In genomic region chr22:30968924-30969531, GRCh38 we compare ENCODE assay signal across 1 cellular context.
TF ChIP-seq lines count a peak whose summit lies in the region.

Gene TUG1, plus strand, starts transcription at chr22:30969265.

TF ChIP-seq in HepG2, 621 proteins besides CTCF, POLR2A, EP300 and RAD21 (continued from another document and continues in another):
- TF ChIP-seq ZUFSP (CRISPR knock-in tag; IDR thresholded peaks at IDR 0.05; ENCODE audit: borderline replicate concordance) (no peak), SALL1 (CRISPR knock-in tag; IDR thresholded peaks at IDR 0.05) (peak; percentile 72), ZNF329 (CRISPR knock-in tag; IDR thresholded peaks at IDR 0.05; ENCODE audit: low read depth) (no peak; the same call in 1 of the 2 replicates), BORCS8-MEF2B (CRISPR knock-in tag; IDR thresholded peaks at IDR 0.05) (no peak), CENPX (CRISPR knock-in tag; IDR thresholded peaks at IDR 0.05) (no peak), NRL (CRISPR knock-in tag; IDR thresholded peaks at IDR 0.05; ENCODE audit: borderline replicate concordance) (no peak), ONECUT2 (CRISPR knock-in tag; IDR thresholded peaks at IDR 0.05) (no peak), ZNF121 (CRISPR knock-in tag; IDR thresholded peaks at IDR 0.05) (no peak), TEF (CRISPR knock-in tag; IDR thresholded peaks at IDR 0.05) (no peak), ZNF317 (CRISPR knock-in tag; IDR thresholded peaks at IDR 0.05) (peak; percentile 66; the same call in 1 of the 2 replicates), ADNP (CRISPR knock-in tag; IDR thresholded peaks at IDR 0.05) (no peak), PLSCR1 (CRISPR knock-in tag; IDR thresholded peaks at IDR 0.05; ENCODE audit: borderline replicate concordance) (no peak), ZBTB14 (CRISPR knock-in tag; IDR thresholded peaks at IDR 0.05) (peak; percentile 79), NR2C2 (CRISPR knock-in tag; IDR thresholded peaks at IDR 0.05; ENCODE audit: borderline replicate concordance) (peak; percentile 76), CBX1 (IDR thresholded peaks at IDR 0.05; ENCODE audit: low read depth) (peak; percentile 17), MAFF (IDR thresholded peaks at IDR 0.05; ENCODE audit: low read depth, low read length) (no peak), KDM6A (CRISPR knock-in tag; IDR thresholded peaks at IDR 0.05; ENCODE audit: low read depth) (no peak), ZBTB20 (CRISPR knock-in tag; IDR thresholded peaks at IDR 0.05; ENCODE audit: borderline replicate concordance, low read depth) (peak; percentile 17; the same call in 1 of the 2 replicates), PRPF4 (IDR thresholded peaks at IDR 0.05; ENCODE audit: low read depth, low read length, poor library complexity, severe bottlenecking) (no peak), ZNF709 (CRISPR knock-in tag; IDR thresholded peaks at IDR 0.05) (peak; percentile 79; the same call in 1 of the 2 replicates), ZNF501 (CRISPR knock-in tag; IDR thresholded peaks at IDR 0.05) (peak; percentile 9; the same call in 1 of the 2 replicates), RAD51 (IDR thresholded peaks at IDR 0.05; ENCODE audit: borderline replicate concordance) (peak; percentile 99), ZNF629 (CRISPR knock-in tag; conservative IDR thresholded peaks at IDR 0.05) (no peak), PHF8 (CRISPR knock-in tag; IDR thresholded peaks at IDR 0.05) (peak; percentile 82), YEATS4 (CRISPR knock-in tag; IDR thresholded peaks at IDR 0.05; ENCODE audit: borderline replicate concordance) (peak; percentile 85), DNMT1 (CRISPR knock-in tag; IDR thresholded peaks at IDR 0.05) (no peak), RFXAP (CRISPR knock-in tag; IDR thresholded peaks at IDR 0.05; ENCODE audit: borderline replicate concordance) (peak; percentile 52; the same call in 1 of the 2 replicates), SMC3 (IDR thresholded peaks at IDR 0.05; ENCODE audit: low read length) (no peak), ZNF354B (CRISPR knock-in tag; IDR thresholded peaks at IDR 0.05) (no peak), ZSCAN9 (CRISPR knock-in tag; IDR thresholded peaks at IDR 0.05; ENCODE audit: borderline replicate concordance) (peak; percentile 26; the same call in 1 of the 2 replicates), ZNF326 (CRISPR knock-in tag; IDR thresholded peaks at IDR 0.05; ENCODE audit: borderline replicate concordance) (no peak), NAIF1 (CRISPR knock-in tag; IDR thresholded peaks at IDR 0.05; ENCODE audit: borderline replicate concordance) (no peak), THYN1 (CRISPR knock-in tag; IDR thresholded peaks at IDR 0.05; ENCODE audit: borderline replicate concordance, low read depth) (no peak), SMAD1 (CRISPR knock-in tag; IDR thresholded peaks at IDR 0.05; ENCODE audit: borderline replicate concordance, low read depth) (no peak), JUN (CRISPR knock-in tag; IDR thresholded peaks at IDR 0.05) (no peak; the same call in 1 of the 2 replicates), ZNF773 (CRISPR knock-in tag; IDR thresholded peaks at IDR 0.05; ENCODE audit: borderline replicate concordance) (no peak; the same call in 1 of the 2 replicates), ZNF775 (CRISPR knock-in tag; IDR thresholded peaks at IDR 0.05; ENCODE audit: borderline replicate concordance) (no peak), ZNF124 (CRISPR knock-in tag; IDR thresholded peaks at IDR 0.05) (peak; percentile 24; the same call in 1 of the 2 replicates), TCF7L2 (IDR thresholded peaks at IDR 0.05; ENCODE audit: low read depth, low read length) (no peak), FOXK1 (CRISPR knock-in tag; IDR thresholded peaks at IDR 0.05; ENCODE audit: borderline replicate concordance, low read depth) (peak; percentile 81), ZNF33A (CRISPR knock-in tag; IDR thresholded peaks at IDR 0.05; ENCODE audit: borderline replicate concordance) (no peak), ZBTB7A (CRISPR knock-in tag; IDR thresholded peaks at IDR 0.05) (no peak), SRSF9 (IDR thresholded peaks at IDR 0.05; ENCODE audit: borderline replicate concordance, insufficient read depth, low read depth, low read length, poor library complexity, severe bottlenecking) (no peak), ZNF282 (IDR thresholded peaks at IDR 0.05; ENCODE audit: partially characterized antibody) (no peak), ZNF652 (CRISPR knock-in tag; IDR thresholded peaks at IDR 0.05; ENCODE audit: borderline replicate concordance, low read depth) (no peak; the same call in 1 of the 2 replicates), SP1 (IDR thresholded peaks at IDR 0.05) (no peak), SP1 (CRISPR knock-in tag; IDR thresholded peaks at IDR 0.05) (peak; percentile 96), ZNF253 (CRISPR knock-in tag; IDR thresholded peaks at IDR 0.05; ENCODE audit: borderline replicate concordance) (no peak), CREBL2 (CRISPR knock-in tag; IDR thresholded peaks at IDR 0.05; ENCODE audit: borderline replicate concordance) (peak; percentile 20; the same call in 1 of the 2 replicates), CREB3 (CRISPR knock-in tag; IDR thresholded peaks at IDR 0.05) (peak; percentile 45; the same call in 1 of the 2 replicates)
- TF ChIP-seq, protein P1, sequence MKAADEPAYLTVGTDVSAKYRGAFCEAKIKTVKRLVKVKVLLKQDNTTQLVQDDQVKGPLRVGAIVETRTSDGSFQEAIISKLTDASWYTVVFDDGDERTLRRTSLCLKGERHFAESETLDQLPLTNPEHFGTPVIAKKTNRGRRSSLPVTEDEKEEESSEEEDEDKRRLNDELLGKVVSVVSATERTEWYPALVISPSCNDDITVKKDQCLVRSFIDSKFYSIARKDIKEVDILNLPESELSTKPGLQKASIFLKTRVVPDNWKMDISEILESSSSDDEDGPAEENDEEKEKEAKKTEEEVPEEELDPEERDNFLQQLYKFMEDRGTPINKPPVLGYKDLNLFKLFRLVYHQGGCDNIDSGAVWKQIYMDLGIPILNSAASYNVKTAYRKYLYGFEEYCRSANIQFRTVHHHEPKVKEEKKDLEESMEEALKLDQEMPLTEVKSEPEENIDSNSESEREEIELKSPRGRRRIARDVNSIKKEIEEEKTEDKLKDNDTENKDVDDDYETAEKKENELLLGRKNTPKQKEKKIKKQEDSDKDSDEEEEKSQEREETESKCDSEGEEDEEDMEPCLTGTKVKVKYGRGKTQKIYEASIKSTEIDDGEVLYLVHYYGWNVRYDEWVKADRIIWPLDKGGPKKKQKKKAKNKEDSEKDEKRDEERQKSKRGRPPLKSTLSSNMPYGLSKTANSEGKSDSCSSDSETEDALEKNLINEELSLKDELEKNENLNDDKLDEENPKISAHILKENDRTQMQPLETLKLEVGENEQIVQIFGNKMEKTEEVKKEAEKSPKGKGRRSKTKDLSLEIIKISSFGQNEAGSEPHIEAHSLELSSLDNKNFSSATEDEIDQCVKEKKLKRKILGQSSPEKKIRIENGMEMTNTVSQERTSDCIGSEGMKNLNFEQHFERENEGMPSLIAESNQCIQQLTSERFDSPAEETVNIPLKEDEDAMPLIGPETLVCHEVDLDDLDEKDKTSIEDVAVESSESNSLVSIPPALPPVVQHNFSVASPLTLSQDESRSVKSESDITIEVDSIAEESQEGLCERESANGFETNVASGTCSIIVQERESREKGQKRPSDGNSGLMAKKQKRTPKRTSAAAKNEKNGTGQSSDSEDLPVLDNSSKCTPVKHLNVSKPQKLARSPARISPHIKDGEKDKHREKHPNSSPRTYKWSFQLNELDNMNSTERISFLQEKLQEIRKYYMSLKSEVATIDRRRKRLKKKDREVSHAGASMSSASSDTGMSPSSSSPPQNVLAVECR (CRISPR knock-in tag; IDR thresholded peaks at IDR 0.05; ENCODE audit: borderline replicate concordance), result peak; percentile 59; the same call in 1 of the 2 replicates
- TF ChIP-seq, protein P2, sequence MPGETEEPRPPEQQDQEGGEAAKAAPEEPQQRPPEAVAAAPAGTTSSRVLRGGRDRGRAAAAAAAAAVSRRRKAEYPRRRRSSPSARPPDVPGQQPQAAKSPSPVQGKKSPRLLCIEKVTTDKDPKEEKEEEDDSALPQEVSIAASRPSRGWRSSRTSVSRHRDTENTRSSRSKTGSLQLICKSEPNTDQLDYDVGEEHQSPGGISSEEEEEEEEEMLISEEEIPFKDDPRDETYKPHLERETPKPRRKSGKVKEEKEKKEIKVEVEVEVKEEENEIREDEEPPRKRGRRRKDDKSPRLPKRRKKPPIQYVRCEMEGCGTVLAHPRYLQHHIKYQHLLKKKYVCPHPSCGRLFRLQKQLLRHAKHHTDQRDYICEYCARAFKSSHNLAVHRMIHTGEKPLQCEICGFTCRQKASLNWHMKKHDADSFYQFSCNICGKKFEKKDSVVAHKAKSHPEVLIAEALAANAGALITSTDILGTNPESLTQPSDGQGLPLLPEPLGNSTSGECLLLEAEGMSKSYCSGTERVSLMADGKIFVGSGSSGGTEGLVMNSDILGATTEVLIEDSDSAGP (CRISPR knock-in tag; IDR thresholded peaks at IDR 0.05; ENCODE audit: borderline replicate concordance), result peak; percentile 100
- TF ChIP-seq, protein P3, sequence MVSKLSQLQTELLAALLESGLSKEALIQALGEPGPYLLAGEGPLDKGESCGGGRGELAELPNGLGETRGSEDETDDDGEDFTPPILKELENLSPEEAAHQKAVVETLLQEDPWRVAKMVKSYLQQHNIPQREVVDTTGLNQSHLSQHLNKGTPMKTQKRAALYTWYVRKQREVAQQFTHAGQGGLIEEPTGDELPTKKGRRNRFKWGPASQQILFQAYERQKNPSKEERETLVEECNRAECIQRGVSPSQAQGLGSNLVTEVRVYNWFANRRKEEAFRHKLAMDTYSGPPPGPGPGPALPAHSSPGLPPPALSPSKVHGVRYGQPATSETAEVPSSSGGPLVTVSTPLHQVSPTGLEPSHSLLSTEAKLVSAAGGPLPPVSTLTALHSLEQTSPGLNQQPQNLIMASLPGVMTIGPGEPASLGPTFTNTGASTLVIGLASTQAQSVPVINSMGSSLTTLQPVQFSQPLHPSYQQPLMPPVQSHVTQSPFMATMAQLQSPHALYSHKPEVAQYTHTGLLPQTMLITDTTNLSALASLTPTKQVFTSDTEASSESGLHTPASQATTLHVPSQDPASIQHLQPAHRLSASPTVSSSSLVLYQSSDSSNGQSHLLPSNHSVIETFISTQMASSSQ (IDR thresholded peaks at IDR 0.05; ENCODE audit: low read depth), result no peak
- TF ChIP-seq, protein P3 (CRISPR knock-in tag; IDR thresholded peaks at IDR 0.05; ENCODE audit: borderline replicate concordance), result no peak
